17 cellular contexts compared by ENCODE assay signal in the genomic region with DNA sequence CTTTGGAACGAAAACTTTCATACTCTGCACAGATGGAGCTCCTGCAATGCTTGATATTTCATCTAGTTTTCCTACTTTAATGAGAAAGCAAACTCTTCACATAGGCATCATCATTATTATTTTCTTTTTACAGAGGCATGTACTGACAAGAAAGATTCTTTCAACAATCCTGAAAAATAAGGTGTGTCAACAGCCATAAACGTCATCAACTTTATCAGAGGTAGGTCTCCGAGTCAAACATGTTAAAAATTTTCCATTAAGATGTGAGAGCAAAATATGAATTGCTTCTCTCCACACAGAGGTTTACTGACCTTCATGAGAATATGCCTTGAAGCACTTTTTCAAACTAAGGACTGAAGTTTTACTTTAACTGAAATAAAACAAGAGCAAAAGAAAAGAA. TPM values are rescaled to one million over a fixed set of nuclear protein-coding genes. Genes with fewer than 3 reads are reported as not detected.
DNase-seq lines count a peak whose midpoint lies in the region; ATAC-seq, FAIRE-seq and TF ChIP-seq lines count a peak whose summit lies in the region.
"Had no signal": no experiment of that assay in that cellular context is flagged by ENCODE, and none has a peak within 500 bp of the region (broad histone marks: within the 10 kb centered on the region; RNA-seq: fewer than 3 reads in every experiment).

No MANE protein-coding gene starts in this region.

- H3K4me2 ChIP-seq in HepG2 (ENCODE audit: low read depth, low read length): no peak overlapping the region
- H3K4me2 ChIP-seq: BLaER1 treated with 17β-estradiol and CSF1 and Interleukin-3, amounts not matched to agents 10 nM and 100 nM had no signal

- intact Hi-C loops in HepG2 (cut with micrococcal nuclease; ENCODE audit: unreplicated experiment) (no loop called here), right lobe of liver (cut with DNase I) (no loop called here), kidney (cut with DNase I) (no loop called here)

- TF ChIP-seq CTCF in HepG2 (CRISPR knock-in tag; IDR thresholded peaks at IDR 0.05): no peak
- TF ChIP-seq CTCF in right lobe of liver (IDR thresholded peaks at IDR 0.05): no peak
- TF ChIP-seq CTCF in bronchial epithelial cell (IDR thresholded peaks at IDR 0.05; ENCODE audit: insufficient read depth, low read length, severe bottlenecking): no peak
- TF ChIP-seq CTCF in foreskin keratinocyte (conservative IDR thresholded peaks at IDR 0.05): no peak
- TF ChIP-seq CTCF in kidney (IDR thresholded peaks at IDR 0.05; ENCODE audit: borderline replicate concordance, extremely low read depth, insufficient read depth): no peak
- TF ChIP-seq CTCF in WERI-Rb-1 (IDR thresholded peaks at IDR 0.05; ENCODE audit: low read depth, low read length): no peak

- no peak overlapping the region for H2AFZ ChIP-seq in HepG2 (ENCODE audit: low read length)

- no peak overlapping the region for H3K4me3 ChIP-seq in HepG2 (replicated peaks in 1 of 3; ENCODE audit: insufficient read depth in 1 of 3, low read depth in 2 of 3, low read length in 3 of 3)
- no peak overlapping the region for H3K4me3 ChIP-seq in right lobe of liver
- no peak overlapping the region for H3K4me3 ChIP-seq in bronchial epithelial cell (ENCODE audit: low read depth, low read length)
- H3K4me3 ChIP-seq in kidney (ENCODE audit: low read length in 2 of 2): no peak overlapping the region
- H3K4me3 ChIP-seq in WERI-Rb-1 (ENCODE audit: low read depth, low read length): no peak overlapping the region
- H3K4me3 ChIP-seq: BLaER1 treated with 17β-estradiol and CSF1 and Interleukin-3, amounts not matched to agents 10 nM and 100 nM; GM12878 had no signal

- no TSS peak for BruUV-seq in HepG2 (replicated peaks; lab: Mats Ljungman, UMichigan)

- in situ Hi-C loops in HepG2 (cut with HindIII; ENCODE audit: extremely low pct_ligation_motif_present, low pct_unique_long_range_greater_than_20kb): no loop called here

- H3K9ac ChIP-seq in HepG2 (ENCODE audit: insufficient read depth, low read depth, low read length): no peak overlapping the region
- H3K9ac ChIP-seq in kidney (ENCODE audit: low read length in 2 of 2): no peak overlapping the region
- H3K9ac ChIP-seq: BLaER1 treated with 17β-estradiol and CSF1 and Interleukin-3, amounts not matched to agents 10 nM and 100 nM had no signal

- CTCF ChIA-PET in HepG2 (lab: Yijun Ruan, JAX; ENCODE audit: low intra/inter-chr PET ratio, low total read pairs): no interaction called here

- FAIRE-seq in HepG2 (lab: Jason Lieb, UNC): no peak
- FAIRE-seq in bronchial epithelial cell (lab: Jason Lieb, UNC): no peak
- FAIRE-seq in kidney (lab: Jason Lieb, UNC): no peak
- FAIRE-seq: GM12878, H1 had no signal

- no peak for TF ChIP-seq RAD21 in HepG2 (CRISPR knock-in tag; IDR thresholded peaks at IDR 0.05)

- WGBS in HepG2 (ENCODE audit: low lambda C conversion rate): 6% methylated on average over 3 of the region's 3 CpGs
- 49% methylated on average over 3 of the region's 3 CpGs for WGBS in right lobe of liver (ENCODE audit: insufficient coverage, low coverage, low lambda C conversion rate, missing lambda C conversion rate)

- no peak overlapping the region for H3K27ac ChIP-seq in HepG2 (ENCODE audit: extremely low read length, insufficient read depth, low read length)
- no peak overlapping the region for H3K27ac ChIP-seq in right lobe of liver
- peak overlapping the region; percentile 62 for H3K27ac ChIP-seq in foreskin keratinocyte
- H3K27ac ChIP-seq in kidney (ENCODE audit: low read depth in 2 of 2, low read length in 2 of 2): no peak overlapping the region
- H3K27ac ChIP-seq in WERI-Rb-1: no peak overlapping the region
- H3K27ac ChIP-seq: BLaER1 treated with 17β-estradiol and CSF1 and Interleukin-3, amounts not matched to agents 10 nM and 100 nM had no signal

- no peak for ATAC-seq in HepG2
- no peak for ATAC-seq in right lobe of liver
- ATAC-seq in foreskin keratinocyte: peak; percentile 68
- ATAC-seq: CD8-positive, alpha-beta T cell; GM12878 had no signal

- no peaks in the 10 kb centered on the region for H4K20me1 ChIP-seq in HepG2 (ENCODE audit: insufficient read depth, low read length)
- H4K20me1 ChIP-seq: BLaER1 treated with 17β-estradiol and CSF1 and Interleukin-3, amounts not matched to agents 10 nM and 100 nM had no signal

- no peaks in the 10 kb centered on the region for H3K9me3 ChIP-seq in HepG2 (ENCODE audit: low read length)
- peaks cover 0 to 4% (median 0%) of the 10 kb centered on the region in 4 donors for H3K9me3 ChIP-seq in right lobe of liver
- H3K9me3 ChIP-seq in kidney (ENCODE audit: control insufficient read depth in 1 of 2, low read length in 2 of 2): no peaks in the 10 kb centered on the region
- no peaks in the 10 kb centered on the region for H3K9me3 ChIP-seq in WERI-Rb-1 (ENCODE audit: severe bottlenecking)
- H3K9me3 ChIP-seq: BLaER1 treated with 17β-estradiol and CSF1 and Interleukin-3, amounts not matched to agents 10 nM and 100 nM had no signal

- H3K36me3 ChIP-seq in HepG2 (replicated peaks in 1 of 2; ENCODE audit: control insufficient read depth in 1 of 2, insufficient read depth in 2 of 2, low read length in 2 of 2) (no peaks in the 10 kb centered on the region), right lobe of liver (no peaks in the 10 kb centered on the region), bronchial epithelial cell (ENCODE audit: control insufficient read depth, insufficient read depth, low read length) (no peaks in the 10 kb centered on the region), kidney (ENCODE audit: control insufficient read depth in 1 of 2, insufficient read depth in 2 of 2, low read length in 2 of 2) (no peaks in the 10 kb centered on the region), WERI-Rb-1 (no peaks in the 10 kb centered on the region)
- H3K36me3 ChIP-seq: BLaER1 treated with 17β-estradiol and CSF1 and Interleukin-3, amounts not matched to agents 10 nM and 100 nM had no signal

- H3K27me3 ChIP-seq in HepG2 (ENCODE audit: control insufficient read depth in 1 of 2, insufficient read depth in 2 of 2, low read length in 2 of 2) (no peaks in the 10 kb centered on the region), right lobe of liver (no peaks in the 10 kb centered on the region), bronchial epithelial cell (ENCODE audit: control insufficient read depth, insufficient read depth, low read length) (no peaks in the 10 kb centered on the region), foreskin keratinocyte (no peaks in the 10 kb centered on the region), WERI-Rb-1 (ENCODE audit: insufficient read depth, low read depth, severe bottlenecking) (no peaks in the 10 kb centered on the region)
- H3K27me3 ChIP-seq: BLaER1 treated with 17β-estradiol and CSF1 and Interleukin-3, amounts not matched to agents 10 nM and 100 nM had no signal

- TF ChIP-seq POLR2A in HepG2 (IDR thresholded peaks at IDR 0.05; ENCODE audit: insufficient read depth in 1 of 2, low read depth in 2 of 2, low read length in 2 of 2) (no peak), right lobe of liver (IDR thresholded peaks at IDR 0.05) (no peak)

- TF ChIP-seq EP300 in HepG2 (IDR thresholded peaks at IDR 0.05; ENCODE audit: low read depth in 2 of 2, low read length in 2 of 2): no peak
- TF ChIP-seq EP300 in HepG2 (CRISPR knock-in tag; IDR thresholded peaks at IDR 0.05; ENCODE audit: borderline replicate concordance): no peak

- POLR2A ChIA-PET in HepG2 (lab: Yijun Ruan, JAX): no interaction called here

- DNase-seq in HepG2 (ENCODE audit: low spot score) (no peak), right lobe of liver (no peak), bronchial epithelial cell (ENCODE audit: low read depth) (peak; percentile 91), foreskin keratinocyte (peak; percentile 59 to 84), kidney (no peak), NCI-H2029 (lab: John Stamatoyannopoulos, UW) (no peak), WERI-Rb-1 (no peak), activated gamma-delta T cell treated with Interleukin-2 at 50 U/mL for 16 hours (no peak)
- DNase-seq: 8988T; Calu3; CD8-positive, alpha-beta T cell; DMS79 treated with DMSO at 0.1 percent for 48 hours; GF-D8; H9 had no signal

- H3K4me1 ChIP-seq in HepG2 (ENCODE audit: insufficient read depth, low read length) (no peaks in the 10 kb centered on the region), right lobe of liver (no peaks in the 10 kb centered on the region), foreskin keratinocyte (peaks cover 6% of the 10 kb centered on the region), kidney (ENCODE audit: control insufficient read depth in 1 of 2, insufficient read depth in 1 of 2, low read depth in 1 of 2, low read length in 2 of 2) (no peaks in the 10 kb centered on the region)
- H3K4me1 ChIP-seq: BLaER1 treated with 17β-estradiol and CSF1 and Interleukin-3, amounts not matched to agents 10 nM and 100 nM had no signal

- no peaks in the 10 kb centered on the region for H3K79me2 ChIP-seq in HepG2 (ENCODE audit: insufficient read depth, low read length)

RNA-seq across cellular contexts. Expression of gene CMTR1, which starts 26.1 kb away (rescaled TPM):
- total RNA-seq in HepG2 (2016; rRNA removed; fragmentation: Illumina TruSeq; extraction: Trizol) (33.0 and 55.2 TPM in 2 replicates), right lobe of liver (10 to 100 TPM; 15.6 to 22.3 (median 16.5) TPM), bronchial epithelial cell (15.8 and 22.1 TPM in 2 replicates), foreskin keratinocyte (37.8 and 43.0 TPM in 2 replicates), kidney (35.6 TPM)
- 6.1 and 7.1 TPM in 2 replicates for total RNA-seq in HepG2 (2016; cell fraction: cytosol; rRNA removed; fragmentation: Illumina TruSeq; extraction: Trizol; ENCODE audit: low read depth)
- 31.4 and 54.4 TPM in 2 replicates for total RNA-seq in HepG2 (2016; cell fraction: insoluble cytoplasmic fraction; rRNA removed; fragmentation: Illumina TruSeq; extraction: Trizol)
- total RNA-seq in HepG2 (2016; cell fraction: membrane; rRNA removed; fragmentation: Illumina TruSeq; extraction: Trizol): 9.3 and 11.2 TPM in 2 replicates
- total RNA-seq in HepG2 (2016; cell fraction: nucleus; rRNA removed; fragmentation: Illumina TruSeq; extraction: Trizol): 67.5 and 75.1 TPM in 2 replicates
- polyA plus RNA-seq in HepG2 (2011; rRNA removed) (19.7 and 23.4 TPM in 2 replicates), foreskin keratinocyte (19.7 and 21.0 TPM in 2 replicates), kidney (ENCODE audit: insufficient read depth, low read depth, low replicate concordance) (17.3 TPM)
- 17.2 and 19.2 TPM in 2 replicates for polyA plus RNA-seq in HepG2 (2011; cell fraction: cytosol; rRNA removed)
- 52.6 and 56.2 TPM in 2 replicates for polyA plus RNA-seq in HepG2 (2011; cell fraction: nucleus; rRNA removed)
- polyA plus RNA-seq in HepG2 (2012): 27.3 and 30.6 TPM in 2 replicates
- polyA plus RNA-seq in HepG2 (2016; cell fraction: cytosol; fragmentation: Illumina TruSeq; extraction: Trizol; ENCODE audit: low read depth): 1.9 and 2.5 TPM in 2 replicates
- 21.8 TPM in 2 replicates for polyA plus RNA-seq in HepG2 (2016; cell fraction: insoluble cytoplasmic fraction; fragmentation: Illumina TruSeq; extraction: Trizol; ENCODE audit: low read depth)
- 3.2 and 4.4 TPM in 2 replicates for polyA plus RNA-seq in HepG2 (2016; cell fraction: membrane; fragmentation: Illumina TruSeq; extraction: Trizol; ENCODE audit: low read depth)
- 88.3 and 90.5 TPM in 2 replicates for polyA plus RNA-seq in HepG2 (2016; cell fraction: nucleus; fragmentation: Illumina TruSeq; extraction: Trizol; ENCODE audit: insufficient read depth, low read depth)
- 25.6 and 34.1 TPM in 2 replicates for polyA minus RNA-seq in HepG2 (2011; rRNA and poly(A)+ RNA removed; ENCODE audit: low replicate concordance)
- polyA minus RNA-seq in HepG2 (2011; cell fraction: cytosol; rRNA and poly(A)+ RNA removed): 13.1 and 16.2 TPM in 2 replicates
- polyA minus RNA-seq in HepG2 (2011; cell fraction: nucleus; rRNA and poly(A)+ RNA removed): 28.7 and 35.8 TPM in 2 replicates

RNA-seq across cellular contexts. Expression of gene RNF8, which starts 53.2 kb away (rescaled TPM):
- total RNA-seq in HepG2 (2016; rRNA removed; fragmentation: Illumina TruSeq; extraction: Trizol): 47.6 and 65.7 TPM in 2 replicates
- total RNA-seq in HepG2 (2016; cell fraction: cytosol; rRNA removed; fragmentation: Illumina TruSeq; extraction: Trizol; ENCODE audit: low read depth): 16.8 and 18.5 TPM in 2 replicates
- total RNA-seq in HepG2 (2016; cell fraction: insoluble cytoplasmic fraction; rRNA removed; fragmentation: Illumina TruSeq; extraction: Trizol): 50.2 and 62.5 TPM in 2 replicates
- 49.0 and 52.6 TPM in 2 replicates for total RNA-seq in HepG2 (2016; cell fraction: membrane; rRNA removed; fragmentation: Illumina TruSeq; extraction: Trizol)
- total RNA-seq in HepG2 (2016; cell fraction: nucleus; rRNA removed; fragmentation: Illumina TruSeq; extraction: Trizol): 23.5 and 26.1 TPM in 2 replicates
- polyA plus RNA-seq in HepG2 (2011; rRNA removed): 18.1 and 21.8 TPM in 2 replicates
- polyA plus RNA-seq in HepG2 (2011; cell fraction: cytosol; rRNA removed): 14.6 and 17.3 TPM in 2 replicates
- polyA plus RNA-seq in HepG2 (2011; cell fraction: nucleus; rRNA removed): 9.4 and 14.3 TPM in 2 replicates
- 24.3 and 28.0 TPM in 2 replicates for polyA plus RNA-seq in HepG2 (2012)
- 17.6 and 20.1 TPM in 2 replicates for polyA plus RNA-seq in HepG2 (2016; cell fraction: cytosol; fragmentation: Illumina TruSeq; extraction: Trizol; ENCODE audit: low read depth)
- 63.7 and 63.8 TPM in 2 replicates for polyA plus RNA-seq in HepG2 (2016; cell fraction: insoluble cytoplasmic fraction; fragmentation: Illumina TruSeq; extraction: Trizol; ENCODE audit: low read depth)
- polyA plus RNA-seq in HepG2 (2016; cell fraction: membrane; fragmentation: Illumina TruSeq; extraction: Trizol; ENCODE audit: low read depth): 35.4 and 37.9 TPM in 2 replicates
- polyA plus RNA-seq in HepG2 (2016; cell fraction: nucleus; fragmentation: Illumina TruSeq; extraction: Trizol; ENCODE audit: insufficient read depth, low read depth): 31.4 and 32.1 TPM in 2 replicates
- polyA minus RNA-seq in HepG2 (2011; rRNA and poly(A)+ RNA removed; ENCODE audit: low replicate concordance): 3.9 and 9.7 TPM in 2 replicates
- polyA minus RNA-seq in HepG2 (2011; cell fraction: cytosol; rRNA and poly(A)+ RNA removed): 11.1 and 11.7 TPM in 2 replicates
- 15.8 and 22.9 TPM in 2 replicates for polyA minus RNA-seq in HepG2 (2011; cell fraction: nucleus; rRNA and poly(A)+ RNA removed)
- 1 to 10 TPM; 4.3 to 7.1 (median 6.1) TPM for total RNA-seq in right lobe of liver
- total RNA-seq in bronchial epithelial cell: 20.8 and 29.2 TPM in 2 replicates
- total RNA-seq in foreskin keratinocyte: 32.3 and 34.0 TPM in 2 replicates
- 22.3 and 25.2 TPM in 2 replicates for polyA plus RNA-seq in foreskin keratinocyte
- total RNA-seq in kidney: 18.4 TPM
- polyA plus RNA-seq in kidney (ENCODE audit: insufficient read depth, low read depth, low replicate concordance): 18.5 TPM

Comparison
In these comparisons a context has a peak if more than half of its experiments do, and no peak if none do; other contexts are left out.
1. DNase-seq: peak in bronchial epithelial cell (single experiment) and foreskin keratinocyte (2 of 2); none in HepG2 (single experiment), right lobe of liver (0 of 3), kidney (single experiment), NCI-H2029 (single experiment), WERI-Rb-1 (single experiment) and activated gamma-delta T cell treated with Interleukin-2 at 50 U/mL for 16 hours (single experiment).